Comparison of ENCODE assay signal across 8 cellular contexts in the genomic region with DNA sequence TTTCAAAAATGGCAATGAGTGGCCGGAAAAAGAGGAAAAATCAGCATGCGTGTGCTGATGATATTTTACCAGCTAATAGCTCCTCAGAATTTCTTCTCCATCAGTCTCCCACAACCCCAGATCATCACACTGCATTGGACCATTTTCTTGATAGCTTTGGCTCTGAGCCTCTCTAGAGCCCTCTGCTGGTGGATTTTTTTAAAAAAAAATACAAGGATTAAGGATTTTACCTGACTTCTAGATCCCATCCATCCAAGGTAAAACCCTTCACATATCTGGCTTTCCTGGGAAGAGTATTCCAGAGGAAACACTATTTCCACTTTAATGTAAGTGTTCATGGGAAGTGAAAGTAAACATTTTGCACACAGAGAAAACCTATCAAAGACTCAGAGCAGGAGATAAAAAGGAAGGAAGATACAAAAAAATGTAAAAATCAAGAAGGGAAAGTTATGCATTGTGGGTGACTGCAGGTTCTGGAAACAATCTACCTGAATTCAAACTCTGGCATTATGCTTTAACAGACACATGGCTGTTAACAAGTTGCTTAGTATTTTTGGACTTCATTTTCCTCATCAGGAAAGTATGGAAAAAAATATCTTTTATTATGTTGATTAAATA.
DNase-seq lines count a peak whose midpoint lies in the region; ATAC-seq and TF ChIP-seq lines count a peak whose summit lies in the region.

No MANE protein-coding gene starts in this region.

- DNase-seq in COR-L47 (lab: John Stamatoyannopoulos, UW) (peak; percentile 9), HEK293T (ENCODE audit: extremely low spot score) (peak; percentile 42), WERI-Rb-1 (no peak), left lobe of liver (ENCODE audit: low spot score) (no peak), middle frontal gyrus (ENCODE audit: extremely low spot score, low spot score) (no peak)
- DNase-seq in central memory CD4-positive, alpha-beta T cell, result no peak

- no peak overlapping the region for H3K4me3 ChIP-seq in WERI-Rb-1 (ENCODE audit: low read depth, low read length)

- H3K27me3 ChIP-seq in WERI-Rb-1 (ENCODE audit: insufficient read depth, low read depth, severe bottlenecking), result no peaks in the 10 kb centered on the region

- H3K36me3 ChIP-seq in WERI-Rb-1, result no peaks in the 10 kb centered on the region

- POLR2A ChIA-PET in HEK293T (lab: Yijun Ruan, JAX), result no interaction called here

- CTCF ChIA-PET in HEK293T (lab: Yijun Ruan, JAX), result interaction anchor here (0.5 to 1.2 kb wide), 5 partner anchors 13 to 211 kb away, joined by 3 to 8 read pairs (median 3); no protein-coding TSS in a partner anchor

- peak; percentile 45 for TF ChIP-seq CTCF in WERI-Rb-1 (IDR thresholded peaks at IDR 0.05; ENCODE audit: low read depth, low read length)

- no peaks in the 10 kb centered on the region for H3K9me3 ChIP-seq in WERI-Rb-1 (ENCODE audit: severe bottlenecking)

- ATAC-seq in left lobe of liver (peak; percentile 82), GM21717 (IDR thresholded peaks at IDR 0.05; ENCODE audit: unreplicated experiment) (no peak), GM18502 (IDR thresholded peaks at IDR 0.05; ENCODE audit: poor library complexity, unreplicated experiment) (no peak)

- H3K27ac ChIP-seq in WERI-Rb-1, result no peak overlapping the region

TF ChIP-seq in HEK293T, 16 proteins besides CTCF, POLR2A, EP300 and RAD21:
- TF ChIP-seq FOXA1 (IDR thresholded peaks at IDR 0.05), result no peak
- TF ChIP-seq CTBP1 (IDR thresholded peaks at IDR 0.05; ENCODE audit: borderline replicate concordance), result no peak
- no peak for TF ChIP-seq ELF4 (IDR thresholded peaks at IDR 0.05)
- no peak for TF ChIP-seq ARNT (IDR thresholded peaks at IDR 0.05)

Comparison
In these comparisons a context has a peak if more than half of its experiments do, and no peak if none do; other contexts are left out.
1. DNase-seq: peak in COR-L47 (single experiment) and HEK293T (single experiment); none in WERI-Rb-1 (single experiment), left lobe of liver (single experiment), middle frontal gyrus (single experiment) and central memory CD4-positive, alpha-beta T cell (single experiment).